8 cellular contexts compared by ENCODE assay signal in the genomic region with DNA sequence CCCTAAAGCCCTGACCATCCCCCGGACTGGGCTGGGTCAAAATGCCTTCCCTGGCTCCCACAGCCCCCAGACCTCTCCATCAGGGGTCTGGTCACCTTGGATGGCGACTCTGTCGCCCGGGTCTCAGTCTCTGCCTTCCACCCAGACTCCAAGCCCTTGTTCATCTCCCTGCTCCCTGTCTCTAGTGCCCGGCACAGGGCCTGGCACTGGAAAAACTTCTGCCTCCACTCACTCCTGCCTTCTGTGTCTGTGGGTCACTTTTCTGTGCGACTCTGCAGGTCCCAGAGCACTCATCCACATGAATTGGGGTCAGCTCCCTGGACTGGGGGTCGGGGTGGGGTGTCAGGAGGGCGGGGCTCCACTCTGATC. TPM values are rescaled to one million over a fixed set of nuclear protein-coding genes. Genes with fewer than 3 reads are reported as not detected.
DNase-seq lines count a peak whose midpoint lies in the region; ATAC-seq, FAIRE-seq and TF ChIP-seq lines count a peak whose summit lies in the region.

No MANE protein-coding gene starts in this region.

- peaks cover 56% of the 10 kb centered on the region for H3K79me2 ChIP-seq in PC-9 (ENCODE audit: low read depth)

- H3K27ac Mint-ChIP-seq in CD4-positive, CD25-positive, alpha-beta regulatory T cell, result peak overlapping the region; percentile 69 to 94 (median 87)
- peak overlapping the region; percentile 89 for H3K27ac Mint-ChIP-seq in endothelial cell (ENCODE audit: unreplicated experiment)

- no peak for TF ChIP-seq CTCF in PC-9 (conservative IDR thresholded peaks at IDR 0.05)
- no peak for TF ChIP-seq CTCF in endothelial cell (IDR thresholded peaks at IDR 0.05; ENCODE audit: unreplicated experiment)

- ATAC-seq in CD4-positive, CD25-positive, alpha-beta regulatory T cell (ENCODE audit: low read depth in 2 of 2), result no peak
- ATAC-seq in HG03521 (IDR thresholded peaks at IDR 0.05; ENCODE audit: unreplicated experiment), result no peak

- POLR2A ChIA-PET in PC-9 (lab: Charles Lee; ENCODE audit: unreplicated experiment), result no interaction called here

- no peak for DNase-seq in CD4-positive, CD25-positive, alpha-beta regulatory T cell
- DNase-seq in PC-9 (peak in 1 of 2 experiments; percentile 11), endothelial cell (ENCODE audit: low spot score) (no peak), SHP77 (lab: John Stamatoyannopoulos, UW) (no peak), frontal cortex (ENCODE audit: low spot score in 2 of 2) (no peak), NCI-H526 treated with DMSO at 0.1 percent for 48 hours (lab: John Stamatoyannopoulos, UW) (no peak)

- no peaks in the 10 kb centered on the region for H3K9me3 ChIP-seq in CD4-positive, CD25-positive, alpha-beta regulatory T cell (ENCODE audit: control insufficient read depth in 2 of 2, low read length in 2 of 2)
- H3K9me3 ChIP-seq in PC-9 (ENCODE audit: insufficient read depth, low read depth) (no peaks in the 10 kb centered on the region), neuron (ENCODE audit: low read length) (no peaks in the 10 kb centered on the region)

- FAIRE-seq in frontal cortex (lab: Jason Lieb, UNC), result no peak

- H3K27me3 Mint-ChIP-seq in CD4-positive, CD25-positive, alpha-beta regulatory T cell, result peaks cover 5% of the 10 kb centered on the region
- peaks cover 16% of the 10 kb centered on the region for H3K27me3 Mint-ChIP-seq in endothelial cell (ENCODE audit: unreplicated experiment)

- BruUV-seq in PC-9 (replicated peaks; lab: Mats Ljungman, UMichigan), result no TSS peak

- H3K4me2 ChIP-seq in PC-9, result peak overlapping the region; percentile 96

- H3F3A ChIP-seq in PC-9 (ENCODE audit: insufficient read depth, low read depth), result peaks cover 22% of the 10 kb centered on the region; the same call in 1 of the 2 replicates

- H3K27me3 ChIP-seq in CD4-positive, CD25-positive, alpha-beta regulatory T cell (ENCODE audit: control insufficient read depth, insufficient read depth, low read length), result no peaks in the 10 kb centered on the region
- H3K27me3 ChIP-seq in PC-9 (ENCODE audit: insufficient read depth, low read depth) (no peaks in the 10 kb centered on the region), neuron (ENCODE audit: insufficient read depth, low read length) (no peaks in the 10 kb centered on the region)

- H2AFZ ChIP-seq in PC-9, result no peak overlapping the region
- no peak overlapping the region for H2AFZ ChIP-seq in neuron (ENCODE audit: low read depth, low read length)

- intact Hi-C loops in PC-9 (cut with micrococcal nuclease; ENCODE audit: unreplicated experiment), result no loop called here

- CTCF ChIA-PET in PC-9 (lab: Charles Lee), result interaction anchor here (0.6 kb wide), 1 partner anchor 444 kb away, joined by 7 read pairs; no protein-coding TSS in a partner anchor

- peaks cover 20% of the 10 kb centered on the region for H3K4me1 ChIP-seq in CD4-positive, CD25-positive, alpha-beta regulatory T cell (ENCODE audit: control insufficient read depth, insufficient read depth, low read length, poor library complexity, severe bottlenecking)
- H3K4me1 ChIP-seq in PC-9 (replicated peaks; ENCODE audit: insufficient read depth), result peaks cover 10% of the 10 kb centered on the region
- H3K4me1 ChIP-seq in neuron (ENCODE audit: insufficient read depth, low read length), result peaks cover 9% of the 10 kb centered on the region

- no peaks in the 10 kb centered on the region for H3K36me3 Mint-ChIP-seq in CD4-positive, CD25-positive, alpha-beta regulatory T cell
- peaks cover 9% of the 10 kb centered on the region for H3K36me3 Mint-ChIP-seq in endothelial cell (ENCODE audit: low read depth, unreplicated experiment)

- H3K36me3 ChIP-seq in CD4-positive, CD25-positive, alpha-beta regulatory T cell (ENCODE audit: control insufficient read depth, insufficient read depth, low read length), result peaks cover 4% of the 10 kb centered on the region
- 0 out of 2 replicates have a peak, but pooled peaks cover 10% of the 10 kb centered on the region for H3K36me3 ChIP-seq in PC-9 (ENCODE audit: low read depth)
- H3K36me3 ChIP-seq in neuron (ENCODE audit: insufficient read depth, low read length), result no peaks in the 10 kb centered on the region

- peak overlapping the region; percentile 78 to 89 (median 84) for H3K4me3 Mint-ChIP-seq in CD4-positive, CD25-positive, alpha-beta regulatory T cell
- H3K4me3 Mint-ChIP-seq in endothelial cell (ENCODE audit: unreplicated experiment), result peak overlapping the region; percentile 90

- no peaks in the 10 kb centered on the region for H3K9me2 ChIP-seq in PC-9 (ENCODE audit: insufficient read depth)

- no peaks in the 10 kb centered on the region for H3K9me3 Mint-ChIP-seq in CD4-positive, CD25-positive, alpha-beta regulatory T cell
- no peaks in the 10 kb centered on the region for H3K9me3 Mint-ChIP-seq in endothelial cell (ENCODE audit: unreplicated experiment)

- H4K20me1 ChIP-seq in PC-9 (ENCODE audit: insufficient read depth), result peaks cover 49% of the 10 kb centered on the region

- H3K4me3 ChIP-seq in CD4-positive, CD25-positive, alpha-beta regulatory T cell (ENCODE audit: low read depth, low read length), result no peak overlapping the region
- H3K4me3 ChIP-seq in PC-9 (peak overlapping the region; percentile 94), neuron (ENCODE audit: low read length) (peak overlapping the region; percentile 47)

- peaks cover 10 to 53% (median 20%) of the 10 kb centered on the region in 4 donors for H3K4me1 Mint-ChIP-seq in CD4-positive, CD25-positive, alpha-beta regulatory T cell
- H3K4me1 Mint-ChIP-seq in endothelial cell (ENCODE audit: unreplicated experiment), result peaks cover 23% of the 10 kb centered on the region

- H3K27ac ChIP-seq in CD4-positive, CD25-positive, alpha-beta regulatory T cell (ENCODE audit: insufficient read depth, low read length, poor library complexity, severe bottlenecking), result peak overlapping the region; percentile 84
- peak overlapping the region; percentile 81 for H3K27ac ChIP-seq in PC-9

RNA-seq across cellular contexts. Expression of gene ZNF787, which starts 1.1 kb away (rescaled TPM):
- total RNA-seq in CD4-positive, CD25-positive, alpha-beta regulatory T cell, result 21.4 TPM
- polyA plus RNA-seq in CD4-positive, CD25-positive, alpha-beta regulatory T cell, result 1 to 10 TPM in 3 of 4 donors, under 1 TPM in 1; 0.73 to 1.8 (median 1.4) TPM
- total RNA-seq in PC-9 (2021) (51.4 and 51.5 TPM in 2 replicates), endothelial cell (ENCODE audit: unreplicated experiment) (31.2 TPM), frontal cortex (15.1 TPM)

RNA-seq across cellular contexts. Expression of gene ZNF444, which starts 21.1 kb away (rescaled TPM):
- total RNA-seq in CD4-positive, CD25-positive, alpha-beta regulatory T cell, result 23.5 TPM
- polyA plus RNA-seq in CD4-positive, CD25-positive, alpha-beta regulatory T cell, result 10 to 100 TPM; 10.8 to 16.0 (median 13.4) TPM
- 50.5 and 74.2 TPM in 2 replicates for total RNA-seq in PC-9 (2021)
- 40.8 TPM for total RNA-seq in endothelial cell (ENCODE audit: unreplicated experiment)
- 10.2 TPM for total RNA-seq in frontal cortex

RNA-seq across cellular contexts. Expression of gene GALP, which starts 55.8 kb away (rescaled TPM):
- not detected for total RNA-seq in CD4-positive, CD25-positive, alpha-beta regulatory T cell
- polyA plus RNA-seq in CD4-positive, CD25-positive, alpha-beta regulatory T cell, result not detected
- total RNA-seq in PC-9 (2021), result not detected in 2 replicates
- total RNA-seq in endothelial cell (ENCODE audit: unreplicated experiment), result not detected
- total RNA-seq in frontal cortex, result 0.41 TPM
